In the genomic region with DNA sequence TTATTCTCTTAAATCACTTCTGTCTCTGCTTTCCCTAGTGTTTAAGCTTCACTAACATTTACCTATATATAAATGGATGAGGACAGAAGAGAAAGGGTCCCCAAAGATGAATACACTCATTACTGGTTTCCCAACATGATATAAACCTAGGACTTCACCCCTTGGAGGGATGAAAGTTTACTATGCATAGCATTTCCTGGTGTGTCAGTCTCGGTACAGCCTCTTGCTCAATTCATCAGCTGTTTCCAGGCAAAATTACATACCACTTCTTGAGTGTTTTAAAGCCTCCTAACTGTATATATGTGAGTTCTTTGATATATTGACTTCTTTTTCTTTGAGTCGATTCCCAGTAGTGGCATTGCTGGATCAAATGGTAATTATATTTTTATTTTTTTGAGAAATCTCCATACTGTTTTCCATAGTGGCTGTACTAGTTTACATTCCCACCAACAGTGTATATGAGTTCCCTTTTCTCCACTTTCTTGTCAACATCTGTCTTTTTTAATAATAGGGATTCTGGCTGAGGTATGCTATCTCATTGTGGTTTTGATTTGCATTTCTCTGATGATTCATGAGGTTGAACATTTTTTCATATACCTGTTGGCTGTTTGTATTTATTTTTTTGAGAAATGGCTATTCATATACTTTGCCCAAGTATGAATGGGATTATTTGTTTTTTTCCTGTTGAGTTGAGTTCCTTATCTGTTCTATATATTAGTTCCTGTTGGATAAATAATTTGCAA, we compare ENCODE assay signal across 1 cellular context.
TF ChIP-seq lines count a peak whose summit lies in the region.

No MANE protein-coding gene starts in this region.

TF ChIP-seq in WTC11, 78 proteins besides CTCF, POLR2A, EP300 and RAD21 (continued from another document):
- TF ChIP-seq, protein P1, sequence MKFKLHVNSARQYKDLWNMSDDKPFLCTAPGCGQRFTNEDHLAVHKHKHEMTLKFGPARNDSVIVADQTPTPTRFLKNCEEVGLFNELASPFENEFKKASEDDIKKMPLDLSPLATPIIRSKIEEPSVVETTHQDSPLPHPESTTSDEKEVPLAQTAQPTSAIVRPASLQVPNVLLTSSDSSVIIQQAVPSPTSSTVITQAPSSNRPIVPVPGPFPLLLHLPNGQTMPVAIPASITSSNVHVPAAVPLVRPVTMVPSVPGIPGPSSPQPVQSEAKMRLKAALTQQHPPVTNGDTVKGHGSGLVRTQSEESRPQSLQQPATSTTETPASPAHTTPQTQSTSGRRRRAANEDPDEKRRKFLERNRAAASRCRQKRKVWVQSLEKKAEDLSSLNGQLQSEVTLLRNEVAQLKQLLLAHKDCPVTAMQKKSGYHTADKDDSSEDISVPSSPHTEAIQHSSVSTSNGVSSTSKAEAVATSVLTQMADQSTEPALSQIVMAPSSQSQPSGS (CRISPR knock-in tag; IDR thresholded peaks at IDR 0.05; ENCODE audit: borderline replicate concordance, low read depth): no peak
- TF ChIP-seq, protein P2, sequence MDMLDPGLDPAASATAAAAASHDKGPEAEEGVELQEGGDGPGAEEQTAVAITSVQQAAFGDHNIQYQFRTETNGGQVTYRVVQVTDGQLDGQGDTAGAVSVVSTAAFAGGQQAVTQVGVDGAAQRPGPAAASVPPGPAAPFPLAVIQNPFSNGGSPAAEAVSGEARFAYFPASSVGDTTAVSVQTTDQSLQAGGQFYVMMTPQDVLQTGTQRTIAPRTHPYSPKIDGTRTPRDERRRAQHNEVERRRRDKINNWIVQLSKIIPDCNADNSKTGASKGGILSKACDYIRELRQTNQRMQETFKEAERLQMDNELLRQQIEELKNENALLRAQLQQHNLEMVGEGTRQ (CRISPR knock-in tag; IDR thresholded peaks at IDR 0.05): no peak
- TF ChIP-seq CREM (CRISPR knock-in tag; IDR thresholded peaks at IDR 0.05): no peak
- no peak for TF ChIP-seq ELF4 (CRISPR knock-in tag; IDR thresholded peaks at IDR 0.05; ENCODE audit: low read depth)
- TF ChIP-seq CREB1 (CRISPR knock-in tag; IDR thresholded peaks at IDR 0.05): no peak
- no peak for TF ChIP-seq ESRRA (CRISPR knock-in tag; IDR thresholded peaks at IDR 0.05; ENCODE audit: borderline replicate concordance)
TF ChIP-seq in WTC11: peak in this region for 0.
